In the genomic region with DNA sequence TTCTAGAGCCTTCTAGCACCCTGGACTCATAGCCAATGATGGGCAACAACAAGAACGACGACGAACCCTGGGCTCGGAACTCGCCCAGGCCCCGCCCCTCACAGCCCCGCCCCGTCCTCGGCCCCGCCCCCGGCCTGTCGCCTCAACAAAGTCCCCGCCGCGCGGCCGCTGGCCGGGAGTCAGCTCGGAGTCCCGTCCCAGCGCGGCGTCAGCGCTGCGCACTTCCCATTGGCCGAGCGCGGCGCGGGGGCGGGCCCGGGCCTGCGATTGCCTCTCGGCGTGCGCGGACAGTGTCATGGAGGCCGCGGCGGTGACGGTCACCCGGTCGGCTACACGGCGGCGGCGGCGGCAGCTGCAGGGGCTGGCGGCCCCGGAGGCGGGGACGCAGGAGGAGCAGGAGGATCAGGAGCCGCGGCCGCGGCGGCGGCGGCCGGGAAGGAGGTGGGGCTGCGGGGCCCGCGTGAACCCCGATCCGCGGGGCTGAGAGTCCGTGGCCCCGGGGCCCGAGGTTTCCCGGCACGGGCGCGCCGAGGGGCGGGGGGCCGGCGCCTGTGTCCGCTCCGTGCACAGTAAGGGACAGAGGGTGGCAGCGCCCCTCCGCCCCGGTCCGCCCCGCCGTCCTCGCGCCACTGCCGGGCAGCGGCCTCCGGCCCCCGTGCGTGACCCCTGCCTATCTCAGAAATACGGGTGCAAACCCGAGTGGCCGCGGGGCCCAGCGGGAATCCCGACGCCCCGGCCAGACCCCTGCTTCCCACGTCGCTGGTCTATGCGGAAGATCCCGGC, we compare ENCODE assay signal across 8 cellular contexts. TPM values are rescaled to one million over a fixed set of nuclear protein-coding genes. Genes with fewer than 3 reads are reported as not detected.
DNase-seq lines count a peak whose midpoint lies in the region; ATAC-seq and TF ChIP-seq lines count a peak whose summit lies in the region.

A gene with protein sequence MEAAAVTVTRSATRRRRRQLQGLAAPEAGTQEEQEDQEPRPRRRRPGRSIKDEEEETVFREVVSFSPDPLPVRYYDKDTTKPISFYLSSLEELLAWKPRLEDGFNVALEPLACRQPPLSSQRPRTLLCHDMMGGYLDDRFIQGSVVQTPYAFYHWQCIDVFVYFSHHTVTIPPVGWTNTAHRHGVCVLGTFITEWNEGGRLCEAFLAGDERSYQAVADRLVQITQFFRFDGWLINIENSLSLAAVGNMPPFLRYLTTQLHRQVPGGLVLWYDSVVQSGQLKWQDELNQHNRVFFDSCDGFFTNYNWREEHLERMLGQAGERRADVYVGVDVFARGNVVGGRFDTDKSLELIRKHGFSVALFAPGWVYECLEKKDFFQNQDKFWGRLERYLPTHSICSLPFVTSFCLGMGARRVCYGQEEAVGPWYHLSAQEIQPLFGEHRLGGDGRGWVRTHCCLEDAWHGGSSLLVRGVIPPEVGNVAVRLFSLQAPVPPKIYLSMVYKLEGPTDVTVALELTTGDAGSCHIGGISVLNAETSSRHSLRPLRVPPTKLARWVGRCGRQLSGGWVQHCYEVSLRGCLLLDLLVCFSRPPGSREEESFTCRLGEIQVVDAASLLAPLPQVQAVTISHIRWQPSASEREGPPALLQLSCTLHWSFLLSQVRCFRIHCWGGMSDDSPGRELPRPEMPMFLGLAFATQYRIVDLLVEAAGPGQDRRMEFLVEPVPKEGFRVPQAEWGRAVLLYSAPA (plus strand): TSS at position 175 of the 783 bp plus-strand sequence. CDS start 121 bp downstream, at position 296.

- ATAC-seq in GM23338: peak; percentile 97
- peak; percentile 99 for ATAC-seq in activated T-helper 17 cell treated with anti-CD3 and anti-CD28 coated beads, Interleukin-2, amount 50 U/mL, for 72 hours (replicated peaks)
- ATAC-seq in naive thymus-derived CD8-positive, alpha-beta T cell: peak; percentile 94 to 97
- peak; percentile 98 for ATAC-seq in stimulated activated memory B cell treated with anti-CD40 and anti-IgM and Interleukin-4, amounts not matched to agents 10 μg/mL and 1 μg/mL and 100 μg/mL, for 72 hours

- H3K27ac ChIP-seq in GM23338 (ENCODE audit: low read depth) (no peak within 1 kb of the TSS), RWPE1 (peak within 1 kb of the TSS; percentile 76)

- H3K36me3 Mint-ChIP-seq in GM23338 (ENCODE audit: low read depth): peaks cover 10% of the 10 kb centered on the region; the same call in 2 of the 3 replicates
- H3K36me3 Mint-ChIP-seq in activated T-helper 17 cell treated with anti-CD3 and anti-CD28 coated beads, Interleukin-2, amount 50 U/mL, for 72 hours (ENCODE audit: low read depth): peaks cover 11% of the 10 kb centered on the region
- H3K36me3 Mint-ChIP-seq in naive thymus-derived CD8-positive, alpha-beta T cell: peaks cover 0 to 23% (median 2%) of the 10 kb centered on the region in 3 donors
- H3K36me3 Mint-ChIP-seq in stimulated activated memory B cell treated with anti-CD40 and anti-IgM and Interleukin-4, amounts not matched to agents 10 μg/mL and 1 μg/mL and 100 μg/mL, for 72 hours: peaks cover 16% of the 10 kb centered on the region

- H3K4me1 Mint-ChIP-seq in GM23338: peaks cover 8% of the 10 kb centered on the region; the same call in 2 of the 3 replicates
- peaks cover 7% of the 10 kb centered on the region for H3K4me1 Mint-ChIP-seq in activated T-helper 17 cell treated with anti-CD3 and anti-CD28 coated beads, Interleukin-2, amount 50 U/mL, for 72 hours
- H3K4me1 Mint-ChIP-seq in naive thymus-derived CD8-positive, alpha-beta T cell: peaks cover 10 to 26% (median 19%) of the 10 kb centered on the region in 4 donors
- peaks cover 18% of the 10 kb centered on the region for H3K4me1 Mint-ChIP-seq in stimulated activated memory B cell treated with anti-CD40 and anti-IgM and Interleukin-4, amounts not matched to agents 10 μg/mL and 1 μg/mL and 100 μg/mL, for 72 hours

- no peaks in the 10 kb centered on the region for H3K79me2 ChIP-seq in GM23338 (replicated peaks; ENCODE audit: insufficient read depth)

- peaks cover 9% of the 10 kb centered on the region for H4K20me1 ChIP-seq in GM23338 (replicated peaks; ENCODE audit: insufficient read depth)

- H3K9me2 ChIP-seq in GM23338 (ENCODE audit: insufficient read depth): no peaks in the 10 kb centered on the region

- peaks cover 7% of the 10 kb centered on the region; the same call in 1 of the 2 replicates for H3K4me1 ChIP-seq in GM23338 (ENCODE audit: insufficient read depth)

- POLR2A ChIA-PET in RWPE1 (lab: Yijun Ruan, JAX; ENCODE audit: low non-redundant PET): no interaction called here
- POLR2A ChIA-PET in naive thymus-derived CD8-positive, alpha-beta T cell (lab: Charles Lee): interaction anchor here (0.8 to 1.2 kb wide), 4 partner anchors 14 to 96 kb away, joined by 3 to 4 read pairs (median 4); a partner anchor contains a TSS

- no peaks in the 10 kb centered on the region for H3F3A ChIP-seq in GM23338 (replicated peaks; ENCODE audit: low read depth)

- CTCF ChIA-PET in RWPE1 (lab: Yijun Ruan, JAX): interaction anchor here (0.6 to 1.5 kb wide), 5 partner anchors 8 to 1227 kb away, joined by 4 to 8 read pairs (median 4); no protein-coding TSS in a partner anchor

- H3K27me3 ChIP-seq in GM23338 (ENCODE audit: insufficient read depth): no peaks in the 10 kb centered on the region

- peaks cover 9% of the 10 kb centered on the region for H3K27me3 Mint-ChIP-seq in GM23338 (ENCODE audit: insufficient read depth, low read depth, poor library complexity)
- H3K27me3 Mint-ChIP-seq in activated T-helper 17 cell treated with anti-CD3 and anti-CD28 coated beads, Interleukin-2, amount 50 U/mL, for 72 hours: no peaks in the 10 kb centered on the region
- H3K27me3 Mint-ChIP-seq in naive thymus-derived CD8-positive, alpha-beta T cell: peaks cover 0 to under 1% (median 0%) of the 10 kb centered on the region in 5 donors
- no peaks in the 10 kb centered on the region for H3K27me3 Mint-ChIP-seq in stimulated activated memory B cell treated with anti-CD40 and anti-IgM and Interleukin-4, amounts not matched to agents 10 μg/mL and 1 μg/mL and 100 μg/mL, for 72 hours

- no peaks in the 10 kb centered on the region for H3K9me3 Mint-ChIP-seq in GM23338
- no peaks in the 10 kb centered on the region for H3K9me3 Mint-ChIP-seq in activated T-helper 17 cell treated with anti-CD3 and anti-CD28 coated beads, Interleukin-2, amount 50 U/mL, for 72 hours
- peaks cover 0 to 1% (median 0%) of the 10 kb centered on the region in 9 donors for H3K9me3 Mint-ChIP-seq in naive thymus-derived CD8-positive, alpha-beta T cell
- no peaks in the 10 kb centered on the region for H3K9me3 Mint-ChIP-seq in stimulated activated memory B cell treated with anti-CD40 and anti-IgM and Interleukin-4, amounts not matched to agents 10 μg/mL and 1 μg/mL and 100 μg/mL, for 72 hours

- DNase-seq in DMS79 treated with DMSO at 0.1 percent for 48 hours (lab: John Stamatoyannopoulos, UW) (peak; percentile 63), GM23338 (ENCODE audit: low spot score) (peak; percentile 96), LNCaP clone FGC (ENCODE audit: low read depth) (peak; percentile 56), RWPE1 (ENCODE audit: low spot score) (peak; percentile 93), fibroblast of peridontal ligament (ENCODE audit: extremely low read depth) (peak; percentile 76)
- DNase-seq in naive thymus-derived CD8-positive, alpha-beta T cell: peak; percentile 83 to 94 (median 88)

- H3K4me3 ChIP-seq in GM23338 (peak within 1 kb of the TSS; percentile 74), LNCaP clone FGC (ENCODE audit: low read depth, low read length) (peak within 1 kb of the TSS; percentile 82)

- H3K36me3 ChIP-seq in GM23338 (ENCODE audit: insufficient read depth): peaks cover under 1% of the 10 kb centered on the region; the same call in 1 of the 2 replicates

- H3K4me3 Mint-ChIP-seq in GM23338: peak within 1 kb of the TSS; percentile 88
- H3K4me3 Mint-ChIP-seq in activated T-helper 17 cell treated with anti-CD3 and anti-CD28 coated beads, Interleukin-2, amount 50 U/mL, for 72 hours: peak within 1 kb of the TSS; percentile 85
- peak within 1 kb of the TSS; percentile 85 to 97 (median 94) for H3K4me3 Mint-ChIP-seq in naive thymus-derived CD8-positive, alpha-beta T cell
- H3K4me3 Mint-ChIP-seq in stimulated activated memory B cell treated with anti-CD40 and anti-IgM and Interleukin-4, amounts not matched to agents 10 μg/mL and 1 μg/mL and 100 μg/mL, for 72 hours: peak within 1 kb of the TSS; percentile 86

- peak within 1 kb of the TSS; percentile 84; the same call in 1 of the 2 replicates for H2AFZ ChIP-seq in GM23338

- TF ChIP-seq CTCF in GM23338 (conservative IDR thresholded peaks at IDR 0.05; ENCODE audit: low read depth in 2 of 2): no peak
- no peak for TF ChIP-seq CTCF in LNCaP clone FGC (IDR thresholded peaks at IDR 0.05; ENCODE audit: control insufficient read depth, extremely low read depth, insufficient read depth)
- no peak for TF ChIP-seq CTCF in RWPE1 (conservative IDR thresholded peaks at IDR 0.05; ENCODE audit: low read depth)

- H3K4me2 ChIP-seq in GM23338: peak within 1 kb of the TSS; percentile 93

- H3K27ac Mint-ChIP-seq in GM23338: no peak within 1 kb of the TSS; the same call in 1 of the 2 replicates
- H3K27ac Mint-ChIP-seq in activated T-helper 17 cell treated with anti-CD3 and anti-CD28 coated beads, Interleukin-2, amount 50 U/mL, for 72 hours: peak within 1 kb of the TSS; percentile 86
- H3K27ac Mint-ChIP-seq in naive thymus-derived CD8-positive, alpha-beta T cell: peak within 1 kb of the TSS; percentile 81 to 95 (median 92)
- H3K27ac Mint-ChIP-seq in stimulated activated memory B cell treated with anti-CD40 and anti-IgM and Interleukin-4, amounts not matched to agents 10 μg/mL and 1 μg/mL and 100 μg/mL, for 72 hours: peak within 1 kb of the TSS; percentile 72

TF ChIP-seq in GM23338, 12 proteins besides CTCF, POLR2A, EP300 and RAD21 (continues in another document):
- TF ChIP-seq POLR2AphosphoS5 (IDR thresholded peaks at IDR 0.05; ENCODE audit: low read depth): peak; percentile 45; the same call in 1 of the 2 replicates
- no peak for TF ChIP-seq ZNF331 (CRISPR knock-in tag; IDR thresholded peaks at IDR 0.05; ENCODE audit: low read depth)
- TF ChIP-seq, protein P1, sequence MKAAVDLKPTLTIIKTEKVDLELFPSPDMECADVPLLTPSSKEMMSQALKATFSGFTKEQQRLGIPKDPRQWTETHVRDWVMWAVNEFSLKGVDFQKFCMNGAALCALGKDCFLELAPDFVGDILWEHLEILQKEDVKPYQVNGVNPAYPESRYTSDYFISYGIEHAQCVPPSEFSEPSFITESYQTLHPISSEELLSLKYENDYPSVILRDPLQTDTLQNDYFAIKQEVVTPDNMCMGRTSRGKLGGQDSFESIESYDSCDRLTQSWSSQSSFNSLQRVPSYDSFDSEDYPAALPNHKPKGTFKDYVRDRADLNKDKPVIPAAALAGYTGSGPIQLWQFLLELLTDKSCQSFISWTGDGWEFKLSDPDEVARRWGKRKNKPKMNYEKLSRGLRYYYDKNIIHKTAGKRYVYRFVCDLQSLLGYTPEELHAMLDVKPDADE (IDR thresholded peaks at IDR 0.05): no peak
- TF ChIP-seq EZH2phosphoT487 (IDR thresholded peaks at IDR 0.05; ENCODE audit: unreplicated experiment): no peak

RNA-seq across cellular contexts. Expression of the gene that starts here (rescaled TPM):
- total RNA-seq in GM23338 (2014; rRNA removed; shearing (Covaris generic)): 23.9 and 27.1 TPM in 2 replicates
- polyA plus RNA-seq in GM23338 (2016; fragmentation: Nextera tagmentation; extraction: Ambion mirVana): 8.8 and 9.0 TPM in 2 replicates
- 10 to 100 TPM; 26.9 to 30.2 TPM for total RNA-seq in activated T-helper 17 cell treated with anti-CD3 and anti-CD28 coated beads, Interleukin-2, amount 50 U/mL, for 72 hours
- total RNA-seq in naive thymus-derived CD8-positive, alpha-beta T cell: 100 to 1,000 TPM; 162 to 165 TPM
- 1 to 10 TPM; 1.6 to 6.2 (median 3.9) TPM for polyA plus RNA-seq in naive thymus-derived CD8-positive, alpha-beta T cell
